Comparison of ENCODE assay signal across 16 cellular contexts in the genomic region with DNA sequence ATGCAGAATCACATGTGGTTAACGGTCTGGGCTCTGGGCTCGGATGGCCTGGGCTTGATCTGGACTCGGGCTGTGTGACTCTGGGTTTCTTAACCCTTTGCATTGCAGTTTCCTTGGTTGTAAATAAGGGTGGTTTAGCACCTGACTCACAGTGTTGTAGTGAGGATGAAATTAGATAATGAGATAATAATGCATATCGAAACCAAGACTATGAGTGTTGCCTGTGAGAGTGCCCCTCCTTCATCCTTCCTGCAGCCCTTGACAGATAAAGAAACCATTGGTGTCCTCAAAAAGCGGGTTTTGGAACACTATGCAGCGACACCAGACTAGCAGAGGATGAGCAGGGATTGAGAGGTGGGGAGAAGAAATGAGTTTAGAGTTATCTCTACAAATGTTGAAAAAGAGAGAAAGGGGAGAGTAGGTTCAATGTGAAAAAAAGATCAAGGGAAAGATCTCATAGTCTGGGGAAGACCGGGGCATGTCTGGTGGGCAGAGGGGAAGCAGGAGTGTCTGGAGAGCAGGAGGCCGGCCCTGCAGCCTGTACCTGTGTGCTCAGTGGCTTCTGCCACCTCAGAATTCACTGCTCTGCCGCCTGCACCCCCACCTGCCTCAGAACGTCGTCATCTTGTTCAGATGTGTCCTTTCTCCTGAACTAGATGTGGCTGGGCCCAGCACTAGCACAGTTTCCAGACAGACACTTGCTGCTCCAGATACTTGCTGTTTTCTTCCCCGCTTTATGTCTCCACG.
DNase-seq lines count a peak whose midpoint lies in the region; ATAC-seq and TF ChIP-seq lines count a peak whose summit lies in the region.
"Had no signal": no experiment of that assay in that cellular context is flagged by ENCODE, and none has a peak within 500 bp of the region (broad histone marks: within the 10 kb centered on the region; RNA-seq: fewer than 3 reads in every experiment).

No MANE protein-coding gene starts in this region.

- H3K27me3 ChIP-seq in naive thymus-derived CD4-positive, alpha-beta T cell (ENCODE audit: control insufficient read depth in 2 of 2, insufficient read depth in 2 of 2, low read length in 2 of 2) = no peaks in the 10 kb centered on the region
- no peaks in the 10 kb centered on the region for H3K27me3 ChIP-seq in upper lobe of left lung

- peaks cover 0 to 2% (median 0%) of the 10 kb centered on the region in 11 donors for H3K9me3 Mint-ChIP-seq in naive thymus-derived CD4-positive, alpha-beta T cell

- intact Hi-C loops in naive thymus-derived CD4-positive, alpha-beta T cell (cut with micrococcal nuclease) = no loop called here

- TF ChIP-seq EP300 in upper lobe of left lung (IDR thresholded peaks at IDR 0.05) = no peak

- no peaks in the 10 kb centered on the region for H3K36me3 ChIP-seq in naive thymus-derived CD4-positive, alpha-beta T cell (ENCODE audit: control insufficient read depth in 2 of 3, insufficient read depth in 3 of 3, low read length in 3 of 3)
- no peaks in the 10 kb centered on the region for H3K36me3 ChIP-seq in upper lobe of left lung

- peak overlapping the region; percentile 16 for H3K4me3 ChIP-seq in naive thymus-derived CD4-positive, alpha-beta T cell (ENCODE audit: low read length)
- H3K4me3 ChIP-seq in upper lobe of left lung = no peak overlapping the region
- H3K4me3 ChIP-seq: A549, smooth muscle cell had no signal

- H3K27me3 Mint-ChIP-seq in naive thymus-derived CD4-positive, alpha-beta T cell = peaks cover 0 to 24% (median 0%) of the 10 kb centered on the region in 5 donors

- peak; percentile 41 for DNase-seq in activated CD4-positive, alpha-beta T cell treated with anti-CD3 and anti-CD28 coated beads for 48 hours
- no peak for DNase-seq in activated CD4-positive, alpha-beta T cell treated with anti-CD3 and anti-CD28 coated beads, Interleukin-2, amount 50 U/mL, for 4 hours
- peak; percentile 20 to 33 for DNase-seq in activated CD4-positive, alpha-beta T cell treated with anti-CD3 and anti-CD28 coated beads, Interleukin-2, amount 50 U/mL, for 48 hours
- DNase-seq in naive thymus-derived CD4-positive, alpha-beta T cell = no peak
- no peak for DNase-seq in Kasumi-1 (lab: John Stamatoyannopoulos, UW)
- no peak for DNase-seq in LoVo (ENCODE audit: low spot score)
- no peak for DNase-seq in upper lobe of left lung
- DNase-seq: COR-L47, GF-D8, midbrain, NCI-H1048, NCI-H446 treated with DMSO at 0.1 percent for 48 hours, OCI-M1 had no signal

- no peak overlapping the region for H3K27ac ChIP-seq in naive thymus-derived CD4-positive, alpha-beta T cell (ENCODE audit: low read depth, low read length)
- no peak overlapping the region for H3K27ac ChIP-seq in upper lobe of left lung
- H3K27ac ChIP-seq: A549 had no signal

- POLR2A ChIA-PET in naive thymus-derived CD4-positive, alpha-beta T cell (lab: Charles Lee) = no interaction called here

- CTCF ChIA-PET in naive thymus-derived CD4-positive, alpha-beta T cell (lab: Charles Lee) = no interaction called here

- no peak for TF ChIP-seq POLR2A in upper lobe of left lung (IDR thresholded peaks at IDR 0.05)

- H3K4me1 ChIP-seq in naive thymus-derived CD4-positive, alpha-beta T cell (ENCODE audit: control insufficient read depth in 2 of 2, insufficient read depth in 2 of 2, low read length in 2 of 2) = peaks cover 21 to 23% of the 10 kb centered on the region in 2 donors
- peaks cover 0 to 12% (median 8%) of the 10 kb centered on the region in 4 donors for H3K4me1 ChIP-seq in upper lobe of left lung
- H3K4me1 ChIP-seq: A549 had no signal

- H3K4me3 Mint-ChIP-seq in naive thymus-derived CD4-positive, alpha-beta T cell = peak overlapping the region; percentile 18 to 80 (median 55)

- TF ChIP-seq CTCF in upper lobe of left lung (IDR thresholded peaks at IDR 0.05) = no peak

- peaks cover 24 to 41% (median 32%) of the 10 kb centered on the region in 7 donors for H3K4me1 Mint-ChIP-seq in naive thymus-derived CD4-positive, alpha-beta T cell

- ATAC-seq in GM21619 (IDR thresholded peaks at IDR 0.05; ENCODE audit: unreplicated experiment) (peak; percentile 58), upper lobe of left lung (ENCODE audit: low FRiP score in 2 of 2) (no peak)
- ATAC-seq in naive thymus-derived CD4-positive, alpha-beta T cell = peak; percentile 15
- ATAC-seq: A549 had no signal

- WGBS in upper lobe of left lung, 2 donors = 70 to 72% methylated on average over 13 of the region's 13 CpGs

- no peaks in the 10 kb centered on the region for H3K9me3 ChIP-seq in naive thymus-derived CD4-positive, alpha-beta T cell (ENCODE audit: control insufficient read depth in 2 of 3, low read length in 3 of 3)
- no peaks in the 10 kb centered on the region for H3K9me3 ChIP-seq in upper lobe of left lung
- H3K9me3 ChIP-seq: A549 had no signal

- peak overlapping the region in 8 of 9 donors; percentile 1 to 68 (median 42) for H3K27ac Mint-ChIP-seq in naive thymus-derived CD4-positive, alpha-beta T cell

- H3K36me3 Mint-ChIP-seq in naive thymus-derived CD4-positive, alpha-beta T cell = peaks cover 0 to 5% (median 0%) of the 10 kb centered on the region in 5 donors

Comparison
In these comparisons a context has a peak if more than half of its experiments do, and no peak if none do; other contexts are left out.
1. DNase-seq: peak in activated CD4-positive, alpha-beta T cell treated with anti-CD3 and anti-CD28 coated beads for 48 hours (single experiment) and activated CD4-positive, alpha-beta T cell treated with anti-CD3 and anti-CD28 coated beads, Interleukin-2, amount 50 U/mL, for 48 hours (2 of 2); none in activated CD4-positive, alpha-beta T cell treated with anti-CD3 and anti-CD28 coated beads, Interleukin-2, amount 50 U/mL, for 4 hours (0 of 2), naive thymus-derived CD4-positive, alpha-beta T cell (0 of 9), Kasumi-1 (0 of 2), LoVo (single experiment) and upper lobe of left lung (0 of 2).
2. ATAC-seq: peak in GM21619 (single experiment) and naive thymus-derived CD4-positive, alpha-beta T cell (single experiment); none in upper lobe of left lung (0 of 2).